24 cellular contexts compared by ENCODE assay signal in the genomic region with DNA sequence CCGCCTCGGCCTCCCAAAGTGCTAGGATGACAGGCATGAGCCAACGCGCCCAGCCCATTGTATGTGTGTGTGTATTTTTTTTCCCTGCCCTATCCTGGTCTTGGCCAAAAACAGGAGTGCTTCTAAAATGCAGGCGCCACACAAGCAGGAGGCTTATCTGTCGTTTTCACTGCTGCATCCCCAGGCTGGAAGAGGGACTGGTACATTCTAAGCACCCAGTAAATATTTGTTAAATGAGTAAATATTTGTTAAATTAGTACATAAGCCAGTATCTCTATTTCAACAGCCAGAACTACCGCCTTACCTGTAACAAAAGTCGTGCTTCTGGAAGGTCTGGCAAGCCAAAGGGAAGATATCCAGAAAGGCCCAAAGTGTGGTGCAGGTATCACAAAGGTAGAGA. TPM values are rescaled to one million over a fixed set of nuclear protein-coding genes. Genes with fewer than 3 reads are reported as not detected.
DNase-seq lines count a peak whose midpoint lies in the region; ATAC-seq and TF ChIP-seq lines count a peak whose summit lies in the region.
"Had no signal": no experiment of that assay in that cellular context is flagged by ENCODE, and none has a peak within 500 bp of the region (broad histone marks: within the 10 kb centered on the region; RNA-seq: fewer than 3 reads in every experiment).

No MANE protein-coding gene starts in this region.

- H3K27ac ChIP-seq in 22Rv1 (peak overlapping the region; percentile 81), endodermal cell (ENCODE audit: low read depth, low read length) (no peak overlapping the region), psoas muscle (peak overlapping the region; percentile 87)
- H3K27ac ChIP-seq: SJSA1 had no signal

- H3K27me3 ChIP-seq in endodermal cell (ENCODE audit: control insufficient read depth, insufficient read depth, low read length, poor library complexity, severe bottlenecking) (no peaks in the 10 kb centered on the region), psoas muscle (ENCODE audit: insufficient read depth in 3 of 3, low read length in 2 of 3) (no peaks in the 10 kb centered on the region), BE2C (no peaks in the 10 kb centered on the region; the same call in 1 of the 2 replicates), HAP-1 (ENCODE audit: low read depth) (no peaks in the 10 kb centered on the region)
- H3K27me3 ChIP-seq: SJSA1 had no signal

- no peaks in the 10 kb centered on the region for H3K4me1 ChIP-seq in endodermal cell (ENCODE audit: control insufficient read depth, insufficient read depth, low read length)
- H3K4me1 ChIP-seq in psoas muscle, result peaks cover 34% of the 10 kb centered on the region
- H3K4me1 ChIP-seq in BE2C, result peaks cover 14% of the 10 kb centered on the region
- no peaks in the 10 kb centered on the region for H3K4me1 ChIP-seq in HAP-1
- H3K4me1 ChIP-seq: SJSA1 had no signal

- H3K4me3 Mint-ChIP-seq in endodermal cell, result no peak overlapping the region
- H3K4me3 Mint-ChIP-seq: CD14-positive monocyte; CD8-positive, alpha-beta memory T cell; GM23338; H9; HFFc6 had no signal

- no peaks in the 10 kb centered on the region for H3K4me1 Mint-ChIP-seq in endodermal cell
- H3K4me1 Mint-ChIP-seq: CD14-positive monocyte; CD8-positive, alpha-beta memory T cell; GM23338 had no signal

- H3K36me3 Mint-ChIP-seq in endodermal cell (ENCODE audit: low read depth), result peaks cover 56% of the 10 kb centered on the region

- H3K4me3 ChIP-seq in LNCaP clone FGC (ENCODE audit: low read depth, low read length), result no peak overlapping the region
- no peak overlapping the region for H3K4me3 ChIP-seq in endodermal cell (ENCODE audit: low read length)
- no peak overlapping the region for H3K4me3 ChIP-seq in psoas muscle
- H3K4me3 ChIP-seq in BE2C (ENCODE audit: low read depth, low read length), result no peak overlapping the region
- H3K4me3 ChIP-seq in HAP-1, result no peak overlapping the region
- H3K4me3 ChIP-seq: GM23338, SJSA1 had no signal

- H3K27me3 Mint-ChIP-seq in endodermal cell (ENCODE audit: insufficient read depth), result no peaks in the 10 kb centered on the region
- H3K27me3 Mint-ChIP-seq: CD8-positive, alpha-beta memory T cell had no signal

- H3K36me3 ChIP-seq in endodermal cell (ENCODE audit: control insufficient read depth, insufficient read depth, low read length) (peaks cover 76% of the 10 kb centered on the region), psoas muscle (ENCODE audit: insufficient read depth in 1 of 2, low read depth in 1 of 2) (peaks cover 11 to 68% of the 10 kb centered on the region in 2 donors), BE2C (peaks cover 58% of the 10 kb centered on the region), HAP-1 (replicated peaks) (peaks cover 62% of the 10 kb centered on the region)

- 92 to 95% methylated on average over 6 to 8 of the region's 8 CpGs for WGBS in endodermal cell (ENCODE audit: insufficient coverage in 1 of 2, insufficient read length in 1 of 2), 2 experiments
- 88 to 96% (median 93%) methylated on average over 8 of the region's 8 CpGs for WGBS in psoas muscle, 3 donors

- ATAC-seq in psoas muscle, result no peak

- in situ Hi-C loops in HAP-1 (cut with MboI; ENCODE audit: low sequenced_read_pairs), result loop anchor here (10.0 kb wide), 1 partner anchor 192 kb away; no protein-coding TSS in a partner anchor

- H3K9me3 ChIP-seq in endodermal cell (ENCODE audit: control insufficient read depth, low read length) (no peaks in the 10 kb centered on the region), psoas muscle (no peaks in the 10 kb centered on the region), BE2C (no peaks in the 10 kb centered on the region), HAP-1 (no peaks in the 10 kb centered on the region)
- H3K9me3 ChIP-seq: SJSA1 had no signal

- TF ChIP-seq CTCF in 22Rv1 (IDR thresholded peaks at IDR 0.05), result no peak
- TF ChIP-seq CTCF in LNCaP clone FGC (IDR thresholded peaks at IDR 0.05; ENCODE audit: control insufficient read depth, extremely low read depth, insufficient read depth), result no peak
- TF ChIP-seq CTCF in endodermal cell (conservative IDR thresholded peaks at IDR 0.05), result no peak
- TF ChIP-seq CTCF in psoas muscle (IDR thresholded peaks at IDR 0.05), result no peak
- no peak for TF ChIP-seq CTCF in BE2C (IDR thresholded peaks at IDR 0.05; ENCODE audit: low read depth, low read length)

- no peaks in the 10 kb centered on the region for H3K9me3 Mint-ChIP-seq in endodermal cell
- H3K9me3 Mint-ChIP-seq: CD14-positive monocyte; CD8-positive, alpha-beta memory T cell; GM23338; H9; HFFc6 had no signal

- H3K9ac ChIP-seq in endodermal cell (ENCODE audit: extremely low read depth, low read length, poor library complexity, severe bottlenecking), result no peak overlapping the region

- DNase-seq in LNCaP clone FGC (ENCODE audit: low read depth) (peak; percentile 89), endodermal cell (no peak), psoas muscle (no peak), BE2C (no peak), OCI-M2 (lab: John Stamatoyannopoulos, UW; ENCODE audit: unreplicated experiment) (no peak), HAP-1 (ENCODE audit: low spot score in 2 of 2) (no peak)
- no peak for DNase-seq in activated effector memory CD4-positive, alpha-beta T cell treated with Interleukin-2 at 50 U/mL for 16 hours
- DNase-seq: CD8-positive, alpha-beta memory T cell; DMS 273 treated with DMSO at 0.1 percent for 48 hours; DND-41; H9; KBM-7; MM.1S; NCI-H2029; NCI-H446; NCI-H524 treated with DMSO at 0.1 percent for 48 hours; NCI-H774; Right ventricle myocardium superior; RPMI8226 had no signal

- peak overlapping the region; percentile 21 for H3K27ac Mint-ChIP-seq in endodermal cell
- H3K27ac Mint-ChIP-seq: GM23338, H9, HFFc6 had no signal

- intact Hi-C loops in psoas muscle (cut with DNase I), result no loop called here

RNA-seq across cellular contexts. Expression of gene ASCC2, which starts 24.9 kb away (rescaled TPM):
- 10 to 100 TPM; 44.2 to 45.5 TPM for total RNA-seq in endodermal cell
- polyA plus RNA-seq in endodermal cell (2013, experiment 1 of 2), result 40.8 TPM
- polyA plus RNA-seq in endodermal cell (2013, experiment 2 of 2), result 41.3 TPM
- total RNA-seq in psoas muscle, result 10 to 100 TPM; 47.1 to 58.6 (median 54.6) TPM
- polyA plus RNA-seq in psoas muscle, result 10 to 100 TPM; 45.7 to 46.7 (median 45.7) TPM
- polyA plus RNA-seq in BE2C (2012; ENCODE audit: insufficient read depth, insufficient read length, low read depth), result 148 TPM

RNA-seq across cellular contexts. Expression of gene UQCR10, which starts 46.0 kb away (rescaled TPM):
- total RNA-seq in endodermal cell (100 to 1,000 TPM; 111 to 120 TPM), psoas muscle (100 to 1,000 TPM; 247 to 422 (median 337) TPM)
- polyA plus RNA-seq in endodermal cell (2013, experiment 1 of 2), result 143 TPM
- polyA plus RNA-seq in endodermal cell (2013, experiment 2 of 2), result 125 TPM
- polyA plus RNA-seq in psoas muscle, result 100 to 1,000 TPM; 411 to 533 (median 483) TPM
- 801 TPM for polyA plus RNA-seq in BE2C (2012; ENCODE audit: insufficient read depth, insufficient read length, low read depth)

RNA-seq across cellular contexts. Expression of gene ZMAT5, which starts 46.3 kb away (rescaled TPM):
- total RNA-seq in endodermal cell, result 10 to 100 TPM; 15.5 to 22.5 TPM
- 25.9 TPM for polyA plus RNA-seq in endodermal cell (2013, experiment 1 of 2)
- polyA plus RNA-seq in endodermal cell (2013, experiment 2 of 2), result 22.2 TPM
- 10 to 100 TPM; 12.1 to 32.0 (median 21.8) TPM for total RNA-seq in psoas muscle
- polyA plus RNA-seq in psoas muscle, result 10 to 100 TPM; 27.6 to 46.1 (median 38.0) TPM
- polyA plus RNA-seq in BE2C (2012; ENCODE audit: insufficient read depth, insufficient read length, low read depth), result 49.6 TPM
